1 cellular context compared by ENCODE assay signal in genomic region chr12:132171293-132171967, GRCh38.
TF ChIP-seq lines count a peak whose summit lies in the region.

No MANE protein-coding gene starts in this region.

TF ChIP-seq in H1, 55 proteins besides CTCF, POLR2A, EP300 and RAD21 (continued from another document):
- no peak for TF ChIP-seq YY1 (IDR thresholded peaks at IDR 0.05; ENCODE audit: low read depth, low read length)
- TF ChIP-seq SUZ12 (IDR thresholded peaks at IDR 0.05; ENCODE audit: low read length) = no peak
- no peak for TF ChIP-seq ZNF274 (IDR thresholded peaks at IDR 0.05; ENCODE audit: borderline replicate concordance, extremely low read depth, low read length)
- no peak for TF ChIP-seq CREB1 (IDR thresholded peaks at IDR 0.05)
- TF ChIP-seq MAX (IDR thresholded peaks at IDR 0.05) = no peak
- no peak for TF ChIP-seq PHF8 (conservative IDR thresholded peaks at IDR 0.05; ENCODE audit: low read depth, low read length)
- no peak for TF ChIP-seq JUND (IDR thresholded peaks at IDR 0.05; ENCODE audit: low read length)
- no peak for TF ChIP-seq SIN3A (conservative IDR thresholded peaks at IDR 0.05 in 1 of 2, IDR thresholded peaks at IDR 0.05 in 1 of 2; ENCODE audit: low read depth in 1 of 2, low read length in 2 of 2)
